ENCODE assay signal across 11 cellular contexts in genomic region chr14:54653764-54654469, GRCh38.
DNase-seq lines count a peak whose midpoint lies in the region; TF ChIP-seq lines count a peak whose summit lies in the region.
"Had no signal": no experiment of that assay in that cellular context is flagged by ENCODE, and none has a peak within 500 bp of the region (broad histone marks: within the 10 kb centered on the region; RNA-seq: fewer than 3 reads in every experiment).

No MANE protein-coding gene starts in this region.

- H3K9me3 ChIP-seq in ascending aorta (no peaks in the 10 kb centered on the region), right atrium auricular region (no peaks in the 10 kb centered on the region), sigmoid colon (no peaks in the 10 kb centered on the region)

- no peak overlapping the region for H3K4me3 Mint-ChIP-seq in CD14-positive monocyte
- H3K4me3 Mint-ChIP-seq: activated T-cell treated with anti-CD3 and anti-CD28 coated beads, Interleukin-2, amount 50 U/mL, for 72 hours had no signal

- no peak for TF ChIP-seq CTCF in ascending aorta (IDR thresholded peaks at IDR 0.05)
- TF ChIP-seq CTCF in right atrium auricular region (IDR thresholded peaks at IDR 0.05), result no peak
- TF ChIP-seq CTCF in sigmoid colon (IDR thresholded peaks at IDR 0.05), result no peak
- no peak for TF ChIP-seq CTCF in CD14-positive monocyte (IDR thresholded peaks at IDR 0.05)

- WGBS in sigmoid colon, 2 donors, result 57 to 80% methylated on average over 10 of the region's 10 CpGs

- peak overlapping the region in 1 of 2 donors; percentile 51 for H3K4me3 ChIP-seq in ascending aorta
- H3K4me3 ChIP-seq in right atrium auricular region, result no peak overlapping the region
- H3K4me3 ChIP-seq in sigmoid colon, result no peak overlapping the region

- no peaks in the 10 kb centered on the region for H3K27me3 ChIP-seq in ascending aorta
- no peaks in the 10 kb centered on the region for H3K27me3 ChIP-seq in right atrium auricular region
- H3K27me3 ChIP-seq in sigmoid colon, result no peaks in the 10 kb centered on the region

- peaks cover 8% of the 10 kb centered on the region for H3K4me1 Mint-ChIP-seq in CD14-positive monocyte

- H3K27me3 Mint-ChIP-seq in CD14-positive monocyte (ENCODE audit: low read depth in 3 of 3), result peaks cover 5 to 6% (median 6%) of the 10 kb centered on the region in 3 donors

- H3K36me3 Mint-ChIP-seq in CD14-positive monocyte, result no peaks in the 10 kb centered on the region

- TF ChIP-seq POLR2A in sigmoid colon (IDR thresholded peaks at IDR 0.05), result no peak

- no peaks in the 10 kb centered on the region for H3K36me3 ChIP-seq in ascending aorta
- H3K36me3 ChIP-seq in right atrium auricular region, result no peaks in the 10 kb centered on the region
- H3K36me3 ChIP-seq in sigmoid colon, result no peaks in the 10 kb centered on the region

- peak in 2 of 4 donors; percentile 10 to 50 for TF ChIP-seq EP300 in sigmoid colon (IDR thresholded peaks at IDR 0.05)

- DNase-seq in GM04504 (ENCODE audit: low read depth) (peak; percentile 64), ascending aorta (ENCODE audit: low spot score in 2 of 2) (peak in 1 of 2 donors; percentile 77), right atrium auricular region (ENCODE audit: low spot score) (peak; percentile 77), sigmoid colon (peak; percentile 70), SK-N-DZ (ENCODE audit: low spot score) (no peak), NCI-H2227 treated with DMSO at 0.1 percent for 48 hours (lab: John Stamatoyannopoulos, UW) (no peak), CD14-positive monocyte (ENCODE audit: low spot score) (no peak)
- DNase-seq in stimulated activated CD4-positive, alpha-beta T cell treated with anti-CD3 and anti-CD28 coated beads, Interleukin-2, amount 100 ng/mL, for 24 hours, result no peak
- DNase-seq: activated T-cell treated with anti-CD3 and anti-CD28 coated beads, Interleukin-2, amount 50 U/mL, for 72 hours; H7; NCI-H526 had no signal

- H3K4me1 ChIP-seq in ascending aorta, result peaks cover 0 to 52% of the 10 kb centered on the region in 2 donors
- peaks cover 0 to 66% of the 10 kb centered on the region in 2 donors for H3K4me1 ChIP-seq in right atrium auricular region
- H3K4me1 ChIP-seq in sigmoid colon, result peaks cover 0 to 68% (median 59%) of the 10 kb centered on the region in 4 donors

- no peaks in the 10 kb centered on the region for H3K9me3 Mint-ChIP-seq in CD14-positive monocyte
- H3K9me3 Mint-ChIP-seq: activated T-cell treated with anti-CD3 and anti-CD28 coated beads, Interleukin-2, amount 50 U/mL, for 72 hours had no signal

- H3K27ac ChIP-seq in ascending aorta (peak overlapping the region; percentile 86 to 90), right atrium auricular region (peak overlapping the region; percentile 89), sigmoid colon (peak overlapping the region; percentile 83 to 96 (median 86))

- intact Hi-C loops in ascending aorta (cut with DNase I), result loop anchor here (2.0 to 5.0 kb wide), 5 partner anchors 17 to 121 kb away; partner anchors contain the start of gene SAMD4A
- intact Hi-C loops in sigmoid colon (cut with DNase I), result loop anchor here (2.0 kb wide), 1 partner anchor 13 kb away; no protein-coding TSS in a partner anchor
- intact Hi-C loops in CD14-positive monocyte (cut with micrococcal nuclease), result no loop called here

- no peak overlapping the region for H3K27ac Mint-ChIP-seq in CD14-positive monocyte
- H3K27ac Mint-ChIP-seq: activated T-cell treated with anti-CD3 and anti-CD28 coated beads, Interleukin-2, amount 50 U/mL, for 72 hours had no signal

Comparison
In these comparisons a context has a peak if more than half of its experiments do, and no peak if none do; other contexts are left out.
1. DNase-seq: peak in GM04504 (single experiment), right atrium auricular region (single experiment) and sigmoid colon (single experiment); none in SK-N-DZ (single experiment), stimulated activated CD4-positive, alpha-beta T cell treated with anti-CD3 and anti-CD28 coated beads, Interleukin-2, amount 100 ng/mL, for 24 hours (0 of 2), NCI-H2227 treated with DMSO at 0.1 percent for 48 hours (single experiment) and CD14-positive monocyte (single experiment).
2. intact Hi-C loops: an anchor here in ascending aorta (2.0 to 5.0 kb wide) and sigmoid colon (2.0 kb wide); none called in CD14-positive monocyte.
3. Peak in every context shown above with its lines, with median percentiles within 50 percentile points of each other: H3K27ac ChIP-seq.